ENCODE assay signal across 1 cellular context in genomic region chr11:47686704-47687103, GRCh38. TPM values are rescaled to one million over a fixed set of nuclear protein-coding genes. Genes with fewer than 3 reads are reported as not detected.
"Had no signal": no experiment of that assay in that cellular context is flagged by ENCODE, and none has a peak within 500 bp of the region (broad histone marks: within the 10 kb centered on the region; RNA-seq: fewer than 3 reads in every experiment).

No MANE protein-coding gene starts in this region.

RNA-seq across cellular contexts. Expression of gene AGBL2, which starts 28.5 kb away (rescaled TPM):
- total RNA-seq: right atrium auricular region had no signal
